In the genomic region with DNA sequence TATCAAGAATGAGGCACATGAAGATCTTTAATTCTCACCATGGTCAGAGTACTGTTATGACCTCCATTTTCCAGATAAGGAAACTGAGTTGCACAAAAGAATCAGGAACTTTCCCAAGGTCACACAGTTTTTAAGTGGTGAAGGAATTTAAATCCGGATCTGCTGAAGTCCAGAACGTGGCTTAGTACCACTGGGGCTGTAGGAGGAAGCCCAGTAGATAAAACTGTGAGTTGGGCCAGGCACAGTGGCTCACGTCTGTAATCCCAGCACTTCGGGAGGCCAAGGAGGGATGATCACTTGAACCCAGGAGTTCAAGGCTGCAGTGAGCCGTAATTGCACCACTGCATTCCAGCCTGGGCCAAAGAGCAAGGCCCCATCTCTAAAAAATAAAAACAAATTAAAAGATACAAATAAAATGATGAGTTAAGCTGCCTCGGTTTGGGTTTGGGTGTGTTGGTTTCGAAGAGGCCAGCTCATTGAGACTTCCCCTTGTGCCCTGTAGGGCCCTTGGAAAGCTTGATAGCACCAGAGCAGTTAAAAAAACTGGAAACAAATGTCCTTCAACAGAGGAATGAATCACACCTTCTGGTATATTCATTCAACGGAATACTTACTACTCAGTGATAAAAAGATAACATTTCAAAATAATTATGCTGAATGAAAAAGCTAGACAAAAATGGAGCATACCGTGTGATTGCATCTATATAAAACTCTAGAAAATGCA, we compare ENCODE assay signal across 1 cellular context.
TF ChIP-seq lines count a peak whose summit lies in the region.

No MANE protein-coding gene starts in this region.

TF ChIP-seq in endothelial cell of umbilical vein, 7 proteins besides CTCF, POLR2A, EP300 and RAD21:
- TF ChIP-seq FOS (IDR thresholded peaks at IDR 0.05; ENCODE audit: borderline replicate concordance, insufficient read depth, low read length) (peak; percentile 44), EZH2 (IDR thresholded peaks at IDR 0.05; ENCODE audit: borderline replicate concordance, low read depth, low read length, severe bottlenecking) (no peak), GATA2 (IDR thresholded peaks at IDR 0.05; ENCODE audit: insufficient read depth, insufficient read length, low read depth, low read length) (peak; percentile 57)
